Comparison of ENCODE assay signal across 8 cellular contexts in the genomic region with DNA sequence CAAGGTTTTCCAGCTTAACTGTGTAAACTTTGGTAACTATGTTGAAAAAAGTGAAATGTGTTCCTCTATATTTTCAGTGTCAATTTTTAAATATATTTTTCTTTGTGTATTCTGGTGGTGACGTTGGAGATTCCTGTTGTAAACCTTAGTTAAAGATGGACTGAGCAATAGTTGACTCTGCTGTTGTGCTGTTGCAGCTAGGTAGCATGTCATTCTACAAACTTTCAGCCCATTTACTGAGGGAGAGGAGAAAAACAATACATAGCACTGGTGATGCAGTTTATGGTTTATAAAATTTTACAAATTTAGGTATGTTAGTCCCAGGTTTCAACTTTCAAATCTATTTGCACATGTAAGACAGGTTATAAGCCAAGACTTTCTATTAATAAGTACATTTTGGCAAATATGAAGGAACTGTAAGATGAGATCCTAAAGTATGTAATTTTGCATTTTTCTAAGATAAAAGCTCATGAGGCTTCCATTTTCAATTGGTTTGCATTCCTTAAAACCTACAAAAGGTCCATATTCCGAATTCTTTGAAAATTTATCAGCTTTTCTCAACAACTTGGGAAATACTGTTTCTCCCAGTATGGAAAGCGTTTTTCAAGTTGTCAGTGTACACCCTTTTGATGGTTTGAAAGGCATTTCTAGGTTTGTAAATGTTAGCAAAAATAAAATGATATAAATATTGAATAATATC. TPM values are rescaled to one million over a fixed set of nuclear protein-coding genes. Genes with fewer than 3 reads are reported as not detected.
DNase-seq lines count a peak whose midpoint lies in the region; ATAC-seq and TF ChIP-seq lines count a peak whose summit lies in the region.

No MANE protein-coding gene starts in this region.

- no peaks in the 10 kb centered on the region for H3K9me3 ChIP-seq in heart left ventricle
- H3K9me3 ChIP-seq in upper lobe of left lung: no peaks in the 10 kb centered on the region

- ATAC-seq in heart left ventricle (no peak), upper lobe of left lung (ENCODE audit: low FRiP score in 2 of 2) (no peak), GM18519 (IDR thresholded peaks at IDR 0.05; ENCODE audit: low FRiP score, unreplicated experiment) (no peak)
- no peak for ATAC-seq in activated naive CD8-positive, alpha-beta T cell treated with anti-CD3 and anti-CD28 coated beads, Interleukin-2, amount 50 U/mL, for 24 hours

- peaks cover 0 to 42% (median 29%) of the 10 kb centered on the region in 12 donors for H3K4me1 ChIP-seq in heart left ventricle
- peaks cover 24 to 31% (median 27%) of the 10 kb centered on the region in 4 donors for H3K4me1 ChIP-seq in upper lobe of left lung

- 70 to 78% (median 74%) methylated on average over 3 of the region's 3 CpGs for WGBS in heart left ventricle, 4 donors
- 65 to 73% methylated on average over 3 of the region's 3 CpGs for WGBS in upper lobe of left lung, 2 donors

- no peaks in the 10 kb centered on the region for H3K9me3 Mint-ChIP-seq in activated naive CD8-positive, alpha-beta T cell treated with anti-CD3 and anti-CD28 coated beads, Interleukin-2, amount 50 U/mL, for 24 hours

- peak overlapping the region; percentile 91 for H3K4me3 Mint-ChIP-seq in activated naive CD8-positive, alpha-beta T cell treated with anti-CD3 and anti-CD28 coated beads, Interleukin-2, amount 50 U/mL, for 24 hours

- H3K27ac ChIP-seq in heart left ventricle (no peak overlapping the region), upper lobe of left lung (no peak overlapping the region)

- TF ChIP-seq CTCF in heart left ventricle (IDR thresholded peaks at IDR 0.05): no peak
- TF ChIP-seq CTCF in upper lobe of left lung (IDR thresholded peaks at IDR 0.05): no peak

- no peaks in the 10 kb centered on the region for H3K36me3 ChIP-seq in heart left ventricle
- H3K36me3 ChIP-seq in upper lobe of left lung: no peaks in the 10 kb centered on the region

- H3K27ac Mint-ChIP-seq in activated naive CD8-positive, alpha-beta T cell treated with anti-CD3 and anti-CD28 coated beads, Interleukin-2, amount 50 U/mL, for 24 hours: peak overlapping the region; percentile 95

- H3K27me3 ChIP-seq in heart left ventricle (peaks cover 0 to 4% (median 0%) of the 10 kb centered on the region in 9 donors), upper lobe of left lung (peaks cover 0 to 6% (median 0%) of the 10 kb centered on the region in 4 donors)

- TF ChIP-seq EP300 in upper lobe of left lung (IDR thresholded peaks at IDR 0.05): no peak

- H3K4me1 Mint-ChIP-seq in activated naive CD8-positive, alpha-beta T cell treated with anti-CD3 and anti-CD28 coated beads, Interleukin-2, amount 50 U/mL, for 24 hours: peaks cover 66% of the 10 kb centered on the region

- DNase-seq in heart left ventricle (no peak), cardiac septum (ENCODE audit: low spot score) (no peak), kidney tubule cell (ENCODE audit: low spot score) (peak; percentile 37), upper lobe of left lung (no peak), NCI-H1048 (lab: John Stamatoyannopoulos, UW) (no peak), activated gamma-delta T cell treated with Interleukin-2 at 50 U/mL for 16 hours (no peak)
- no peak for DNase-seq in activated naive CD8-positive, alpha-beta T cell treated with anti-CD3 and anti-CD28 coated beads, Interleukin-2, amount 50 U/mL, for 24 hours

- intact Hi-C loops in heart left ventricle (cut with DNase I): loop anchor here in 8 of 10 donors (5.0 to 10.0 kb wide), 9 partner anchors 40 to 75 kb away; partner anchors contain the start of gene RBM26 (in 1 of the 8)
- intact Hi-C loops in cardiac septum (cut with DNase I): loop anchor here (5.0 kb wide), 1 partner anchor 75 kb away; the partner anchor contains the start of gene RBM26

- H3K36me3 Mint-ChIP-seq in activated naive CD8-positive, alpha-beta T cell treated with anti-CD3 and anti-CD28 coated beads, Interleukin-2, amount 50 U/mL, for 24 hours (ENCODE audit: low read depth): peaks cover 27% of the 10 kb centered on the region

- H3K4me3 ChIP-seq in heart left ventricle (peak overlapping the region; percentile 56 to 96 (median 88)), upper lobe of left lung (peak overlapping the region in 3 of 4 donors; percentile 68 to 88 (median 78))

- no peak for TF ChIP-seq POLR2A in heart left ventricle (IDR thresholded peaks at IDR 0.05)
- TF ChIP-seq POLR2A in upper lobe of left lung (IDR thresholded peaks at IDR 0.05): no peak

- peaks cover 14% of the 10 kb centered on the region for H3K27me3 Mint-ChIP-seq in activated naive CD8-positive, alpha-beta T cell treated with anti-CD3 and anti-CD28 coated beads, Interleukin-2, amount 50 U/mL, for 24 hours

RNA-seq across cellular contexts. Expression of gene NDFIP2, which starts 1.5 kb away (rescaled TPM):
- total RNA-seq in heart left ventricle (10 to 100 TPM; 21.8 to 42.6 (median 32.4) TPM), cardiac septum (26.9 TPM), upper lobe of left lung (10 to 100 TPM in 5 of 6 donors, 1 to 10 TPM in 1; 8.4 to 37.2 (median 26.2) TPM)
- 10 to 100 TPM; 14.2 to 31.0 TPM for polyA plus RNA-seq in heart left ventricle
